In the genomic region with DNA sequence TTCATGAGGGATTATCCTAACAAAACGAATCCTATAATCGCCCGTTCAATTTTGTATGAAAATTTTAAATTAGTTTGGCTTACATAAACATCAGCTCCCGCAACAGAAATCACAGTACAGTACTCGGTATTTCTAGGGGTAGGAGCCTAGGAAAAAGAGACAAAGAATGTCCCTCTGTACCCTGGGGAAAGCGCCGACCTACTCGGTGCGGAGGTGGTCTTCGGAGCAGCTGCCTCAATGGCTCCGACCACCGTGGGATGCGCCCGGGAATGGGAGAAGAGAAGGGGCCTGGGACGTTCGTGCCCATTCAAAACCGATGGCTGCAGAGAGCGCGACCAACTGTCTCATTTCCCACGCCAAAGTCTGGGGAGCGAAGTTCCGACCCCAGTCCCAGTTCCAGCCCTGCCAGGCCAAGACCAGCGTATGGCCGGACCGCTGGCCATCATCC, we compare ENCODE assay signal across 8 cellular contexts. TPM values are rescaled to one million over a fixed set of nuclear protein-coding genes. Genes with fewer than 3 reads are reported as not detected.
A peak's percentile ranks its signal among the peaks of the same experiment; 100 is the strongest.
DNase-seq lines count a peak whose midpoint lies in the region; FAIRE-seq and TF ChIP-seq lines count a peak whose summit lies in the region.

No MANE protein-coding gene starts in this region.

- no peaks in the 10 kb centered on the region for H3K9me3 ChIP-seq in HUES48 (ENCODE audit: control insufficient read depth, insufficient read depth, low read length)
- no peaks in the 10 kb centered on the region for H3K9me3 ChIP-seq in muscle layer of duodenum (ENCODE audit: control insufficient read depth in 1 of 2, low read length in 2 of 2)

- TF ChIP-seq CTCF in GM10266 (IDR thresholded peaks at IDR 0.05; ENCODE audit: control insufficient read depth, insufficient read depth, low read depth, missing control alignments) = no peak

- H3K4me1 ChIP-seq in HUES48 (ENCODE audit: control insufficient read depth, insufficient read depth, low read length) (peaks cover 19% of the 10 kb centered on the region), muscle layer of duodenum (ENCODE audit: control insufficient read depth in 1 of 2, insufficient read depth in 2 of 2, low read length in 2 of 2) (peaks cover 9 to 15% of the 10 kb centered on the region in 2 donors)

- H3K36me3 ChIP-seq in HUES48 (ENCODE audit: control insufficient read depth, insufficient read depth, low read length) (no peaks in the 10 kb centered on the region; the same call in 1 of the 2 replicates), muscle layer of duodenum (ENCODE audit: control insufficient read depth in 1 of 2, insufficient read depth in 2 of 2, low read length in 2 of 2) (peaks cover 0 to 4% of the 10 kb centered on the region in 2 donors)

- H3K9ac ChIP-seq in HUES48 (ENCODE audit: low read depth, low read length) = peak overlapping the region; percentile 80

- no peak for TF ChIP-seq POLR2A in GM12892 (IDR thresholded peaks at IDR 0.05; ENCODE audit: low read depth, low read length)

- H3K27ac ChIP-seq in HUES48 (ENCODE audit: low read depth, low read length) = peak overlapping the region; percentile 83
- H3K27ac ChIP-seq in caudate nucleus (ENCODE audit: low read depth, low read length) = peak overlapping the region; percentile 72
- peak overlapping the region; percentile 82 for H3K27ac ChIP-seq in muscle layer of duodenum (ENCODE audit: low read length)

- H3K4me3 ChIP-seq in HUES48 (ENCODE audit: low read depth, low read length) (peak overlapping the region; percentile 97), muscle layer of duodenum (ENCODE audit: low read depth in 1 of 2, low read length in 2 of 2) (peak overlapping the region; percentile 88 to 91)

- FAIRE-seq in GM12892 (lab: Jason Lieb, UNC) = peak; percentile 40

- H3K27me3 ChIP-seq in HUES48 (ENCODE audit: control insufficient read depth, insufficient read depth, low read length) = no peaks in the 10 kb centered on the region
- H3K27me3 ChIP-seq in muscle layer of duodenum (ENCODE audit: low read depth, low read length) = no peaks in the 10 kb centered on the region

- no peak for DNase-seq in GM12892 (ENCODE audit: insufficient read length)
- peak in 4 of 61 donors; percentile 26 to 51 (median 34) for DNase-seq in caudate nucleus (lab: John Stamatoyannopoulos, UW)
- DNase-seq in stimulated activated CD4-positive, alpha-beta T cell treated with anti-CD3 and anti-CD28 coated beads, Interleukin-2, amount 100 ng/mL, for 24 hours = no peak
- DNase-seq in EL = no peak
- DNase-seq in NOMO-1 (lab: John Stamatoyannopoulos, UW; ENCODE audit: unreplicated experiment in 2 of 2) = no peak
- no peak for DNase-seq in GM10266 (ENCODE audit: extremely low spot score)

RNA-seq across cellular contexts. Expression of gene GNPNAT1, which starts 0.6 kb away (rescaled TPM):
- 21.3 TPM for polyA plus RNA-seq in GM12892 (2012; ENCODE audit: missing spikeins)
